8 cellular contexts compared by ENCODE assay signal in genomic region chr9:87950765-87951488, GRCh38. TPM values are rescaled to one million over a fixed set of nuclear protein-coding genes. Genes with fewer than 3 reads are reported as not detected.
DNase-seq lines count a peak whose midpoint lies in the region; ATAC-seq and TF ChIP-seq lines count a peak whose summit lies in the region.

No MANE protein-coding gene starts in this region.

- H3K9me3 Mint-ChIP-seq in activated CD4-positive, alpha-beta T cell treated with anti-CD3 and anti-CD28 coated beads, Interleukin-2, amount 10 ng/mL, durations not matched to agents 7 days and 5 days = no peaks in the 10 kb centered on the region
- H3K9me3 Mint-ChIP-seq in osteocyte (ENCODE audit: unreplicated experiment) = peaks cover 9% of the 10 kb centered on the region

- peak; percentile 63 for TF ChIP-seq CTCF in colonic mucosa (IDR thresholded peaks at IDR 0.05)
- TF ChIP-seq CTCF in osteocyte (IDR thresholded peaks at IDR 0.05) = peak; percentile 59

- H3K27ac ChIP-seq in colonic mucosa = no peak overlapping the region

- H3K9me3 ChIP-seq in colonic mucosa = no peaks in the 10 kb centered on the region

- POLR2A ChIA-PET in activated CD4-positive, alpha-beta T cell treated with anti-CD3 and anti-CD28 coated beads, Interleukin-2, amount 10 ng/mL, durations not matched to agents 7 days and 5 days (lab: Charles Lee) = interaction anchor here (0.6 kb wide), 1 partner anchor 1057 kb away, joined by 3 read pairs; no protein-coding TSS in a partner anchor

- ATAC-seq in GM18861 (IDR thresholded peaks at IDR 0.05; ENCODE audit: unreplicated experiment) (no peak), HG03457 (IDR thresholded peaks at IDR 0.05; ENCODE audit: unreplicated experiment) (no peak)

- peaks cover 6% of the 10 kb centered on the region for H3K4me1 Mint-ChIP-seq in activated CD4-positive, alpha-beta T cell treated with anti-CD3 and anti-CD28 coated beads, Interleukin-2, amount 10 ng/mL, durations not matched to agents 7 days and 5 days
- H3K4me1 Mint-ChIP-seq in osteocyte (ENCODE audit: unreplicated experiment) = no peaks in the 10 kb centered on the region

- no peaks in the 10 kb centered on the region for H3K36me3 ChIP-seq in colonic mucosa

- intact Hi-C loops in colonic mucosa (cut with DNase I) = loop anchor here (5.0 kb wide), 1 partner anchor 626 kb away; no protein-coding TSS in a partner anchor

- H3K27ac Mint-ChIP-seq in activated CD4-positive, alpha-beta T cell treated with anti-CD3 and anti-CD28 coated beads, Interleukin-2, amount 10 ng/mL, durations not matched to agents 7 days and 5 days = no peak overlapping the region
- no peak overlapping the region for H3K27ac Mint-ChIP-seq in osteocyte (ENCODE audit: unreplicated experiment)

- no peaks in the 10 kb centered on the region for H3K36me3 Mint-ChIP-seq in activated CD4-positive, alpha-beta T cell treated with anti-CD3 and anti-CD28 coated beads, Interleukin-2, amount 10 ng/mL, durations not matched to agents 7 days and 5 days (ENCODE audit: low read depth)
- no peaks in the 10 kb centered on the region for H3K36me3 Mint-ChIP-seq in osteocyte (ENCODE audit: unreplicated experiment)

- no peaks in the 10 kb centered on the region for H3K4me1 ChIP-seq in colonic mucosa

- DNase-seq in activated CD4-positive, alpha-beta T cell treated with anti-CD3 and anti-CD28 coated beads, Interleukin-2, amount 10 ng/mL, durations not matched to agents 7 days and 5 days = peak; percentile 20
- DNase-seq in activated CD4-positive, alpha-beta T cell treated with anti-CD3 and anti-CD28 coated beads for 48 hours = no peak
- DNase-seq in NCI-H2227 (lab: John Stamatoyannopoulos, UW; ENCODE audit: unreplicated experiment) = peak; percentile 22
- no peak for DNase-seq in colonic mucosa
- DNase-seq in osteocyte (ENCODE audit: extremely low spot score, unreplicated experiment) = no peak
- DNase-seq in NCI-H510A treated with DMSO at 0.1 percent for 48 hours (lab: John Stamatoyannopoulos, UW) = no peak

- no peak overlapping the region for H3K9ac ChIP-seq in colonic mucosa (ENCODE audit: low read depth in 2 of 2, low read length in 2 of 2)

- no peaks in the 10 kb centered on the region for H3K27me3 ChIP-seq in colonic mucosa

- H3K4me3 Mint-ChIP-seq in activated CD4-positive, alpha-beta T cell treated with anti-CD3 and anti-CD28 coated beads, Interleukin-2, amount 10 ng/mL, durations not matched to agents 7 days and 5 days = no peak overlapping the region
- H3K4me3 Mint-ChIP-seq in osteocyte (ENCODE audit: unreplicated experiment) = no peak overlapping the region

- peaks cover 28% of the 10 kb centered on the region for H3K27me3 Mint-ChIP-seq in activated CD4-positive, alpha-beta T cell treated with anti-CD3 and anti-CD28 coated beads, Interleukin-2, amount 10 ng/mL, durations not matched to agents 7 days and 5 days
- peaks cover 51% of the 10 kb centered on the region for H3K27me3 Mint-ChIP-seq in osteocyte (ENCODE audit: unreplicated experiment)

- CTCF ChIA-PET in activated CD4-positive, alpha-beta T cell treated with anti-CD3 and anti-CD28 coated beads, Interleukin-2, amount 10 ng/mL, durations not matched to agents 7 days and 5 days (lab: Charles Lee) = interaction anchor here (1.0 to 1.6 kb wide), 2 partner anchors 10 to 634 kb away, joined by 3 to 4 read pairs; no protein-coding TSS in a partner anchor

- H3K4me3 ChIP-seq in colonic mucosa = no peak overlapping the region

RNA-seq across cellular contexts. Expression of gene CDK20, which starts 23.4 kb away (rescaled TPM):
- 1 to 10 TPM; 1.4 to 1.5 TPM for total RNA-seq in activated CD4-positive, alpha-beta T cell treated with anti-CD3 and anti-CD28 coated beads, Interleukin-2, amount 10 ng/mL, durations not matched to agents 7 days and 5 days
- total RNA-seq in colonic mucosa (1 to 10 TPM; 6.5 to 8.1 TPM), osteocyte (5.4 and 5.5 TPM in 2 replicates)

RNA-seq across cellular contexts. Expression of gene SPATA31C1, which starts 33.2 kb away (rescaled TPM):
- not detected for total RNA-seq in activated CD4-positive, alpha-beta T cell treated with anti-CD3 and anti-CD28 coated beads, Interleukin-2, amount 10 ng/mL, durations not matched to agents 7 days and 5 days
- total RNA-seq in colonic mucosa (not detected), osteocyte (not detected in 2 replicates)

Comparison
In these comparisons a context has a peak if more than half of its experiments do, and no peak if none do; other contexts are left out.
1. DNase-seq: peak in activated CD4-positive, alpha-beta T cell treated with anti-CD3 and anti-CD28 coated beads, Interleukin-2, amount 10 ng/mL, durations not matched to agents 7 days and 5 days (single experiment) and NCI-H2227 (single experiment); none in activated CD4-positive, alpha-beta T cell treated with anti-CD3 and anti-CD28 coated beads for 48 hours (single experiment), colonic mucosa (single experiment), osteocyte (single experiment) and NCI-H510A treated with DMSO at 0.1 percent for 48 hours (single experiment).